1 cellular context compared by ENCODE assay signal in genomic region chr10:32943854-32944661, GRCh38.
TF ChIP-seq lines count a peak whose summit lies in the region.

No MANE protein-coding gene starts in this region.

TF ChIP-seq in HepG2, 621 proteins besides CTCF, POLR2A, EP300 and RAD21 (continued from another document and continues in another):
- no peak for TF ChIP-seq ZBTB49 (CRISPR knock-in tag; IDR thresholded peaks at IDR 0.05; ENCODE audit: borderline replicate concordance)
- TF ChIP-seq KDM5A (IDR thresholded peaks at IDR 0.05; ENCODE audit: borderline replicate concordance, low read length): no peak
- no peak; the same call in 1 of the 2 replicates for TF ChIP-seq NR2F6 (IDR thresholded peaks at IDR 0.05)
- peak; percentile 40; the same call in 1 of the 2 replicates for TF ChIP-seq NR2F6 (CRISPR knock-in tag; IDR thresholded peaks at IDR 0.05)
- no peak for TF ChIP-seq PBX3 (CRISPR knock-in tag; IDR thresholded peaks at IDR 0.05; ENCODE audit: borderline replicate concordance)
- TF ChIP-seq PLSCR1 (CRISPR knock-in tag; IDR thresholded peaks at IDR 0.05; ENCODE audit: borderline replicate concordance): no peak
- TF ChIP-seq ZFP41 (CRISPR knock-in tag; IDR thresholded peaks at IDR 0.05; ENCODE audit: borderline replicate concordance): no peak
- TF ChIP-seq RORA (CRISPR knock-in tag; IDR thresholded peaks at IDR 0.05): no peak
- TF ChIP-seq TEF (CRISPR knock-in tag; IDR thresholded peaks at IDR 0.05): no peak
- TF ChIP-seq TFDP2 (CRISPR knock-in tag; IDR thresholded peaks at IDR 0.05): peak; percentile 58; the same call in 1 of the 2 replicates
- 0 out of 2 replicates have a peak, but pooled peaks have one; percentile 40 for TF ChIP-seq ZBTB39 (CRISPR knock-in tag; IDR thresholded peaks at IDR 0.05)
- TF ChIP-seq ZNF816 (CRISPR knock-in tag; IDR thresholded peaks at IDR 0.05; ENCODE audit: borderline replicate concordance): no peak
- no peak for TF ChIP-seq IRF9 (CRISPR knock-in tag; IDR thresholded peaks at IDR 0.05; ENCODE audit: borderline replicate concordance)
- no peak for TF ChIP-seq KAT2B (IDR thresholded peaks at IDR 0.05; ENCODE audit: borderline replicate concordance, low read depth, low read length)
- no peak for TF ChIP-seq PREB (CRISPR knock-in tag; IDR thresholded peaks at IDR 0.05)
- TF ChIP-seq ZNF564 (CRISPR knock-in tag; IDR thresholded peaks at IDR 0.05): no peak
- no peak for TF ChIP-seq BRD4 (CRISPR knock-in tag; IDR thresholded peaks at IDR 0.05)
- no peak for TF ChIP-seq SP4 (CRISPR knock-in tag; IDR thresholded peaks at IDR 0.05)
- TF ChIP-seq ASH2L (IDR thresholded peaks at IDR 0.05; ENCODE audit: insufficient read length, low read depth, low read length): peak; percentile 65
- TF ChIP-seq ZSCAN20 (CRISPR knock-in tag; IDR thresholded peaks at IDR 0.05; ENCODE audit: borderline replicate concordance): no peak
- TF ChIP-seq TEAD3 (CRISPR knock-in tag; optimal IDR thresholded peaks at IDR 0.05; ENCODE audit: borderline replicate concordance): peak; percentile 73
- TF ChIP-seq ZFY (CRISPR knock-in tag; IDR thresholded peaks at IDR 0.05): peak; percentile 89
- no peak for TF ChIP-seq ZNF468 (CRISPR knock-in tag; IDR thresholded peaks at IDR 0.05)
- no peak for TF ChIP-seq SNAPC5 (CRISPR knock-in tag; IDR thresholded peaks at IDR 0.05; ENCODE audit: borderline replicate concordance)
- no peak for TF ChIP-seq HNRNPK (IDR thresholded peaks at IDR 0.05; ENCODE audit: low read depth, low read length, poor library complexity, severe bottlenecking)
- TF ChIP-seq ZNF749 (CRISPR knock-in tag; IDR thresholded peaks at IDR 0.05; ENCODE audit: borderline replicate concordance): no peak
- no peak for TF ChIP-seq RFXAP (CRISPR knock-in tag; IDR thresholded peaks at IDR 0.05; ENCODE audit: borderline replicate concordance)
- no peak for TF ChIP-seq SNAI1 (CRISPR knock-in tag; IDR thresholded peaks at IDR 0.05; ENCODE audit: borderline replicate concordance)
- TF ChIP-seq SNAPC4 (CRISPR knock-in tag; IDR thresholded peaks at IDR 0.05): 0 out of 2 replicates have a peak, but pooled peaks have one; percentile 29
- no peak for TF ChIP-seq MEIS1 (CRISPR knock-in tag; IDR thresholded peaks at IDR 0.05; ENCODE audit: borderline replicate concordance)
- TF ChIP-seq ZMAT3 (CRISPR knock-in tag; conservative IDR thresholded peaks at IDR 0.05): no peak
- no peak for TF ChIP-seq ZNF576 (CRISPR knock-in tag; IDR thresholded peaks at IDR 0.05)
- TF ChIP-seq ZNF512B (CRISPR knock-in tag; IDR thresholded peaks at IDR 0.05; ENCODE audit: borderline replicate concordance): 0 out of 2 replicates have a peak, but pooled peaks have one; percentile 29
- peak; percentile 82 for TF ChIP-seq REPIN1 (CRISPR knock-in tag; IDR thresholded peaks at IDR 0.05; ENCODE audit: borderline replicate concordance, low read depth)
- TF ChIP-seq WIZ (CRISPR knock-in tag; IDR thresholded peaks at IDR 0.05): 0 out of 2 replicates have a peak, but pooled peaks have one; percentile 1
